In genomic region chr2:54722641-54723299, GRCh38 we compare ENCODE assay signal across 1 cellular context.
TF ChIP-seq lines count a peak whose summit lies in the region.

No MANE protein-coding gene starts in this region.

TF ChIP-seq in HepG2, 621 proteins besides CTCF, POLR2A, EP300 and RAD21 (continued from another document and continues in another):
- peak; percentile 58; the same call in 1 of the 2 replicates for TF ChIP-seq BRD4 (CRISPR knock-in tag; IDR thresholded peaks at IDR 0.05)
- no peak; the same call in 1 of the 2 replicates for TF ChIP-seq RXRB (CRISPR knock-in tag; IDR thresholded peaks at IDR 0.05; ENCODE audit: borderline replicate concordance)
- peak; percentile 85; the same call in 1 of the 2 replicates for TF ChIP-seq THAP7 (CRISPR knock-in tag; IDR thresholded peaks at IDR 0.05)
- no peak for TF ChIP-seq ZBTB8A (CRISPR knock-in tag; IDR thresholded peaks at IDR 0.05; ENCODE audit: borderline replicate concordance, low read depth)
- TF ChIP-seq ARNTL (CRISPR knock-in tag; IDR thresholded peaks at IDR 0.05) = no peak
- 0 out of 2 replicates have a peak, but pooled peaks have one; percentile 56 for TF ChIP-seq ZNF749 (CRISPR knock-in tag; IDR thresholded peaks at IDR 0.05; ENCODE audit: borderline replicate concordance)
- TF ChIP-seq TRIM24 (CRISPR knock-in tag; IDR thresholded peaks at IDR 0.05) = 0 out of 2 replicates have a peak, but pooled peaks have one; percentile 13
- TF ChIP-seq ZNF160 (CRISPR knock-in tag; IDR thresholded peaks at IDR 0.05) = no peak
- no peak for TF ChIP-seq SIX4 (CRISPR knock-in tag; IDR thresholded peaks at IDR 0.05)
- TF ChIP-seq AKAP8 (CRISPR knock-in tag; IDR thresholded peaks at IDR 0.05) = peak; percentile 11; the same call in 1 of the 2 replicates
- no peak for TF ChIP-seq GPBP1L1 (CRISPR knock-in tag; IDR thresholded peaks at IDR 0.05)
- TF ChIP-seq ARID2 (CRISPR knock-in tag; IDR thresholded peaks at IDR 0.05; ENCODE audit: borderline replicate concordance) = 0 out of 2 replicates have a peak, but pooled peaks have one; percentile 46
- TF ChIP-seq NCOA2 (CRISPR knock-in tag; IDR thresholded peaks at IDR 0.05) = no peak
- no peak for TF ChIP-seq ISL2 (CRISPR knock-in tag; IDR thresholded peaks at IDR 0.05)
- 0 out of 2 replicates have a peak, but pooled peaks have one; percentile 5 for TF ChIP-seq ZNF607 (CRISPR knock-in tag; IDR thresholded peaks at IDR 0.05; ENCODE audit: borderline replicate concordance)
- no peak for TF ChIP-seq ZC3H13 (CRISPR knock-in tag; IDR thresholded peaks at IDR 0.05)
- 0 out of 2 replicates have a peak, but pooled peaks have one; percentile 37 for TF ChIP-seq HIC2 (CRISPR knock-in tag; IDR thresholded peaks at IDR 0.05; ENCODE audit: low read depth)
- 0 out of 2 replicates have a peak, but pooled peaks have one; percentile 12 for TF ChIP-seq SRY (CRISPR knock-in tag; IDR thresholded peaks at IDR 0.05)
- no peak for TF ChIP-seq RFX1 (IDR thresholded peaks at IDR 0.05)
- TF ChIP-seq NFATC3 (CRISPR knock-in tag; IDR thresholded peaks at IDR 0.05) = no peak
- no peak; the same call in 1 of the 2 replicates for TF ChIP-seq ZNF44 (CRISPR knock-in tag; IDR thresholded peaks at IDR 0.05)
- TF ChIP-seq ZBTB26 (CRISPR knock-in tag; IDR thresholded peaks at IDR 0.05; ENCODE audit: borderline replicate concordance) = peak; percentile 48; the same call in 1 of the 2 replicates
- 0 out of 2 replicates have a peak, but pooled peaks have one; percentile 52 for TF ChIP-seq EHMT2 (IDR thresholded peaks at IDR 0.05; ENCODE audit: borderline replicate concordance, low read depth, low read length)
- no peak for TF ChIP-seq ZNF567 (CRISPR knock-in tag; IDR thresholded peaks at IDR 0.05; ENCODE audit: borderline replicate concordance)
- TF ChIP-seq ATF2 (CRISPR knock-in tag; IDR thresholded peaks at IDR 0.05) = no peak
- no peak for TF ChIP-seq CC2D1A (CRISPR knock-in tag; IDR thresholded peaks at IDR 0.05)
- peak; percentile 55; the same call in 1 of the 2 replicates for TF ChIP-seq MAX (IDR thresholded peaks at IDR 0.05)
- TF ChIP-seq ZBTB4 (CRISPR knock-in tag; IDR thresholded peaks at IDR 0.05; ENCODE audit: borderline replicate concordance) = 0 out of 2 replicates have a peak, but pooled peaks have one; percentile 0
- no peak for TF ChIP-seq FOXA1 (IDR thresholded peaks at IDR 0.05)
- 0 out of 2 replicates have a peak, but pooled peaks have one; percentile 5 for TF ChIP-seq FOXA1 (CRISPR knock-in tag; IDR thresholded peaks at IDR 0.05)
- no peak for TF ChIP-seq ZNF121 (CRISPR knock-in tag; IDR thresholded peaks at IDR 0.05)
- TF ChIP-seq HMGA1 (CRISPR knock-in tag; conservative IDR thresholded peaks at IDR 0.05) = no peak
- no peak for TF ChIP-seq ZKSCAN5 (CRISPR knock-in tag; IDR thresholded peaks at IDR 0.05)
- TF ChIP-seq FOXP4 (CRISPR knock-in tag; IDR thresholded peaks at IDR 0.05) = no peak
- TF ChIP-seq KDM4B (CRISPR knock-in tag; IDR thresholded peaks at IDR 0.05) = peak; percentile 17; the same call in 1 of the 2 replicates
- no peak for TF ChIP-seq ZNF841 (CRISPR knock-in tag; IDR thresholded peaks at IDR 0.05; ENCODE audit: borderline replicate concordance)
- no peak for TF ChIP-seq KLF15 (CRISPR knock-in tag; IDR thresholded peaks at IDR 0.05; ENCODE audit: borderline replicate concordance)
- TF ChIP-seq ZNF276 (CRISPR knock-in tag; IDR thresholded peaks at IDR 0.05; ENCODE audit: low read depth) = no peak
- no peak for TF ChIP-seq ERF (CRISPR knock-in tag; IDR thresholded peaks at IDR 0.05)
- TF ChIP-seq THRA (CRISPR knock-in tag; IDR thresholded peaks at IDR 0.05; ENCODE audit: borderline replicate concordance) = no peak
- TF ChIP-seq ONECUT2 (CRISPR knock-in tag; IDR thresholded peaks at IDR 0.05) = no peak
- TF ChIP-seq HINFP (CRISPR knock-in tag; IDR thresholded peaks at IDR 0.05; ENCODE audit: low read depth) = no peak
- no peak for TF ChIP-seq ZNF800 (CRISPR knock-in tag; IDR thresholded peaks at IDR 0.05)
- no peak for TF ChIP-seq NR2C2 (CRISPR knock-in tag; IDR thresholded peaks at IDR 0.05; ENCODE audit: borderline replicate concordance)
